12 cellular contexts compared by ENCODE assay signal in the genomic region with DNA sequence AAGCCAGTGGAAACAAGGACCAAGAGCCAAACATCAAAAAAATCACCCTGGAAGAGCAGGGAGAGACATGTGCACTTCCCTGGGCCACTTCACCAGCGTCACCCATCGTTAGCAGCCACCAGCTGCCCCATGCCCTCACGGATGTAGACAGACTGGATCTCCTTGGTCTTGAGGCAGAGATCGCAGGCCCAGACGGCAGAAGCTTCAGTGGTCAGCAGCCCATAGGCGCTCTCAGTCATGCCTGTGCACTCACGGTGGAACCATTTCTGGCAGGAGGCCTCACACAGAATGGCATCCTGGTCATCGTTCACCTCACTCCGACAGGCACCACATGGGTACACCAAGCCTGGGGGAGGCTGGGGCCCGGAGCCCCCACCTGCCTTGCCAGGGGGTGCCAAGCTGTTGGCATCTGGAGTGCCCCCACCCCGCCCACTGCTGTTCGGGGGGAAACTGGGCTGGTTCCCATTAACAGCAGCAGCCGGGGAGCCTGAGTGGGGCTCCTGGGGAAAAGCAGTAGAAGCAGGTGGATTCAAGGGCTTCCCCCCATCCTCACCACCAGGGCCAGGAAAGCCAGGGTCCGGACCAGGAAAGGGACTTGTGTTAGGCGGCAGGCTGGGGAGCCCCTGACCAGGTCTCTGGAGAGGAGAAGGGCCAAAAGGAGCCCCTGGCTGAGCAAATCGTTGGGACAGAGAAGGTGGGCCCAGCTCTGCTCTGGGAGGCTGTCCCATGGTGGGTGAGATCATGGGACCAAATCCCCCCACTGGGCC. TPM values are rescaled to one million over a fixed set of nuclear protein-coding genes. Genes with fewer than 3 reads are reported as not detected.
DNase-seq lines count a peak whose midpoint lies in the region; ATAC-seq and TF ChIP-seq lines count a peak whose summit lies in the region.
"Had no signal": no experiment of that assay in that cellular context is flagged by ENCODE, and none has a peak within 500 bp of the region (broad histone marks: within the 10 kb centered on the region; RNA-seq: fewer than 3 reads in every experiment).

No MANE protein-coding gene starts in this region.

- no peaks in the 10 kb centered on the region for H3K9me3 Mint-ChIP-seq in activated T-helper 2 cell treated with anti-CD3 and anti-CD28 coated beads, Interferon-gamma antibody, Interleukin-2, Interleukin-4, amounts not matched to agents 10 μg/mL and 5 μg/mL and 100 μg/mL, durations not matched to agents 14 hours and 24 hours and 36 hours
- H3K9me3 Mint-ChIP-seq: WTC11 had no signal

- H3K9me3 ChIP-seq in mucosa of descending colon = no peaks in the 10 kb centered on the region
- H3K9me3 ChIP-seq in thyroid gland = no peaks in the 10 kb centered on the region
- H3K9me3 ChIP-seq in HAP-1 = no peaks in the 10 kb centered on the region
- H3K9me3 ChIP-seq: BE2C had no signal

- no peaks in the 10 kb centered on the region for H3K27me3 ChIP-seq in thyroid gland
- H3K27me3 ChIP-seq in HAP-1 (ENCODE audit: low read depth) = no peaks in the 10 kb centered on the region
- H3K27me3 ChIP-seq: BE2C had no signal

- H3K36me3 ChIP-seq in mucosa of descending colon (ENCODE audit: low read depth) = no peaks in the 10 kb centered on the region
- H3K36me3 ChIP-seq in thyroid gland = peaks cover 0 to 8% of the 10 kb centered on the region in 2 donors
- H3K36me3 ChIP-seq in HAP-1 (replicated peaks) = peaks cover 29% of the 10 kb centered on the region

- H3K4me1 Mint-ChIP-seq in activated T-helper 2 cell treated with anti-CD3 and anti-CD28 coated beads, Interferon-gamma antibody, Interleukin-2, Interleukin-4, amounts not matched to agents 10 μg/mL and 5 μg/mL and 100 μg/mL, durations not matched to agents 14 hours and 24 hours and 36 hours (ENCODE audit: low read depth) = peaks cover 48% of the 10 kb centered on the region

- DNase-seq in Right ventricle myocardium inferior (ENCODE audit: missing footprints) (peak; percentile 42), cardiac septum (ENCODE audit: low spot score) (no peak), mucosa of descending colon (peak in 2 of 3 donors; percentile 38 to 42), thyroid gland (peak; percentile 94 to 96), NCI-H187 treated with DMSO at 0.1 percent for 48 hours (lab: John Stamatoyannopoulos, UW) (no peak), medulla oblongata (ENCODE audit: extremely low spot score) (no peak), HAP-1 (ENCODE audit: low spot score in 2 of 2) (no peak)
- no peak for DNase-seq in activated T-helper 2 cell treated with anti-CD3 and anti-CD28 coated beads, Interferon-gamma antibody, Interleukin-2, Interleukin-4, amounts not matched to agents 10 μg/mL and 5 μg/mL and 100 μg/mL, durations not matched to agents 14 hours and 24 hours and 36 hours (ENCODE audit: low spot score)
- DNase-seq: BE2C; midbrain; stimulated activated CD4-positive, alpha-beta T cell treated with anti-CD3 and anti-CD28 coated beads, Interleukin-2, amount 100 ng/mL, for 48 hours had no signal

- intact Hi-C loops in Right ventricle myocardium inferior (cut with DNase I) (no loop called here), cardiac septum (cut with DNase I) (no loop called here), mucosa of descending colon (cut with DNase I, micrococcal nuclease) (no loop called here), thyroid gland (cut with DNase I) (no loop called here)
- intact Hi-C loops in activated T-helper 2 cell treated with anti-CD3 and anti-CD28 coated beads, Interferon-gamma antibody, Interleukin-2, Interleukin-4, amounts not matched to agents 10 μg/mL and 5 μg/mL and 100 μg/mL, durations not matched to agents 14 hours and 24 hours and 36 hours (cut with micrococcal nuclease) = loop anchor here (5.0 to 10.0 kb wide), 3 partner anchors 46 to 634 kb away; partner anchors contain the start of genes AQP10, ATP8B2, UBE2Q1 and ZBTB7B

- peak overlapping the region; percentile 72 to 83 (median 72) for H3K27ac ChIP-seq in thyroid gland

- no peaks in the 10 kb centered on the region for H3K27me3 Mint-ChIP-seq in activated T-helper 2 cell treated with anti-CD3 and anti-CD28 coated beads, Interferon-gamma antibody, Interleukin-2, Interleukin-4, amounts not matched to agents 10 μg/mL and 5 μg/mL and 100 μg/mL, durations not matched to agents 14 hours and 24 hours and 36 hours (ENCODE audit: low read depth)

- 46 to 76% methylated on average over 6 to 11 of the region's 16 CpGs for WGBS in thyroid gland, 2 donors

- H3K4me1 ChIP-seq in mucosa of descending colon (ENCODE audit: low read depth) (peaks cover 39% of the 10 kb centered on the region), thyroid gland (peaks cover 62 to 72% of the 10 kb centered on the region in 2 donors), HAP-1 (peaks cover 25% of the 10 kb centered on the region)

- peak overlapping the region; percentile 12 for H3K27ac Mint-ChIP-seq in activated T-helper 2 cell treated with anti-CD3 and anti-CD28 coated beads, Interferon-gamma antibody, Interleukin-2, Interleukin-4, amounts not matched to agents 10 μg/mL and 5 μg/mL and 100 μg/mL, durations not matched to agents 14 hours and 24 hours and 36 hours
- H3K27ac Mint-ChIP-seq: WTC11 had no signal

- TF ChIP-seq POLR2A in thyroid gland (IDR thresholded peaks at IDR 0.05) = no peak

- H3K4me3 Mint-ChIP-seq in activated T-helper 2 cell treated with anti-CD3 and anti-CD28 coated beads, Interferon-gamma antibody, Interleukin-2, Interleukin-4, amounts not matched to agents 10 μg/mL and 5 μg/mL and 100 μg/mL, durations not matched to agents 14 hours and 24 hours and 36 hours (ENCODE audit: low read depth) = peak overlapping the region; percentile 30

- H3K36me3 Mint-ChIP-seq in activated T-helper 2 cell treated with anti-CD3 and anti-CD28 coated beads, Interferon-gamma antibody, Interleukin-2, Interleukin-4, amounts not matched to agents 10 μg/mL and 5 μg/mL and 100 μg/mL, durations not matched to agents 14 hours and 24 hours and 36 hours (ENCODE audit: low read depth) = peaks cover 41% of the 10 kb centered on the region

- no peak for TF ChIP-seq CTCF in mucosa of descending colon (IDR thresholded peaks at IDR 0.05)
- TF ChIP-seq CTCF in thyroid gland (IDR thresholded peaks at IDR 0.05) = no peak

- ATAC-seq in Right ventricle myocardium inferior = no peak
- ATAC-seq in mucosa of descending colon = no peak
- ATAC-seq: WTC11 had no signal

- H3K4me3 ChIP-seq in mucosa of descending colon (no peak overlapping the region), thyroid gland (replicated peaks in 1 of 3) (no peak overlapping the region), HAP-1 (no peak overlapping the region)

- in situ Hi-C loops in HAP-1 (cut with MboI; ENCODE audit: low sequenced_read_pairs) = no loop called here

RNA-seq across cellular contexts. Expression of gene PYGO2, which starts 2.7 kb away (rescaled TPM):
- total RNA-seq in Right ventricle myocardium inferior (16.0 TPM), cardiac septum (16.9 TPM), mucosa of descending colon (10 to 100 TPM; 22.8 to 34.3 (median 25.8) TPM), thyroid gland (10 to 100 TPM; 28.6 to 48.3 (median 42.9) TPM)
- 30.4 and 30.6 TPM in 2 replicates for total RNA-seq in activated T-helper 2 cell treated with anti-CD3 and anti-CD28 coated beads, Interferon-gamma antibody, Interleukin-2, Interleukin-4, amounts not matched to agents 10 μg/mL and 5 μg/mL and 100 μg/mL, durations not matched to agents 14 hours and 24 hours and 36 hours

RNA-seq across cellular contexts. Expression of gene PBXIP1, which starts 3.0 kb away (rescaled TPM):
- total RNA-seq in Right ventricle myocardium inferior (55.9 TPM), cardiac septum (49.1 TPM), mucosa of descending colon (100 to 1,000 TPM in 1 of 3 donors, 10 to 100 TPM in 2; 35.6 to 146 (median 49.4) TPM), thyroid gland (100 to 1,000 TPM; 139 to 205 (median 181) TPM)
- 23.6 and 25.3 TPM in 2 replicates for total RNA-seq in activated T-helper 2 cell treated with anti-CD3 and anti-CD28 coated beads, Interferon-gamma antibody, Interleukin-2, Interleukin-4, amounts not matched to agents 10 μg/mL and 5 μg/mL and 100 μg/mL, durations not matched to agents 14 hours and 24 hours and 36 hours

RNA-seq across cellular contexts. Expression of gene SHC1, which starts 11.7 kb away (rescaled TPM):
- total RNA-seq in Right ventricle myocardium inferior (60.4 TPM), cardiac septum (70.5 TPM), mucosa of descending colon (100 to 1,000 TPM in 2 of 3 donors, 10 to 100 TPM in 1; 92.7 to 130 (median 122) TPM), thyroid gland (100 to 1,000 TPM; 108 to 168 (median 123) TPM)
- total RNA-seq in activated T-helper 2 cell treated with anti-CD3 and anti-CD28 coated beads, Interferon-gamma antibody, Interleukin-2, Interleukin-4, amounts not matched to agents 10 μg/mL and 5 μg/mL and 100 μg/mL, durations not matched to agents 14 hours and 24 hours and 36 hours = 55.4 and 56.1 TPM in 2 replicates

RNA-seq across cellular contexts. Expression of gene CKS1B, which starts 15.6 kb away (rescaled TPM):
- total RNA-seq in Right ventricle myocardium inferior (22.2 TPM), cardiac septum (16.0 TPM), mucosa of descending colon (10 to 100 TPM; 26.8 to 52.4 (median 29.3) TPM), thyroid gland (10 to 100 TPM; 14.3 to 29.5 (median 22.6) TPM)
- total RNA-seq in activated T-helper 2 cell treated with anti-CD3 and anti-CD28 coated beads, Interferon-gamma antibody, Interleukin-2, Interleukin-4, amounts not matched to agents 10 μg/mL and 5 μg/mL and 100 μg/mL, durations not matched to agents 14 hours and 24 hours and 36 hours = 169 and 178 TPM in 2 replicates

RNA-seq across cellular contexts. Expression of gene PMVK, which starts 22.3 kb away (rescaled TPM):
- total RNA-seq in Right ventricle myocardium inferior (71.1 TPM), cardiac septum (30.9 TPM), mucosa of descending colon (10 to 100 TPM; 28.4 to 37.6 (median 35.8) TPM), thyroid gland (10 to 100 TPM; 15.0 to 28.2 (median 21.2) TPM)
- total RNA-seq in activated T-helper 2 cell treated with anti-CD3 and anti-CD28 coated beads, Interferon-gamma antibody, Interleukin-2, Interleukin-4, amounts not matched to agents 10 μg/mL and 5 μg/mL and 100 μg/mL, durations not matched to agents 14 hours and 24 hours and 36 hours = 44.7 and 44.8 TPM in 2 replicates

Comparison
In these comparisons a context has a peak if more than half of its experiments do, and no peak if none do; other contexts are left out.
1. DNase-seq: peak in Right ventricle myocardium inferior (single experiment), mucosa of descending colon (2 of 3) and thyroid gland (2 of 2); none in cardiac septum (single experiment), activated T-helper 2 cell treated with anti-CD3 and anti-CD28 coated beads, Interferon-gamma antibody, Interleukin-2, Interleukin-4, amounts not matched to agents 10 μg/mL and 5 μg/mL and 100 μg/mL, durations not matched to agents 14 hours and 24 hours and 36 hours (single experiment), NCI-H187 treated with DMSO at 0.1 percent for 48 hours (single experiment), medulla oblongata (single experiment) and HAP-1 (0 of 2).